11 cellular contexts compared by ENCODE assay signal in the genomic region with DNA sequence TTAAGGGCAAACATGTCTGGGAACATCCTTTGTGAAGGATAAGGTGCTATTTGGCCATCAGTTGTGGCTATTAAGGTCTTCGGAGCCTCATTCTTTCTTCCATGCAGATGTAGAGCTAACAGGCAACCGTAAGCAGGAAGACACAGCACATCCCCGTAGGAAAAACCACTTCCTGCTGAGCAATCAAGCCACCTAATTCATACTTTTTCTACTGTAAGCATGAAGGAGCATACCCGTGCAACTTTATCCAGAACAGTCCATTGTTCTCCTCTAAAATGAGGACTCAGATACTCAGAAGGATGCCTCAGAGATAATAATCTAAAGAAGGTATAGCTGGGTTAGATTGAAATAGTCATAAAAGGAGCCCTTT.
DNase-seq lines count a peak whose midpoint lies in the region; ATAC-seq and TF ChIP-seq lines count a peak whose summit lies in the region.
"Had no signal": no experiment of that assay in that cellular context is flagged by ENCODE, and none has a peak within 500 bp of the region (broad histone marks: within the 10 kb centered on the region; RNA-seq: fewer than 3 reads in every experiment).

No MANE protein-coding gene starts in this region.

- TF ChIP-seq CTCF in AG04450 (IDR thresholded peaks at IDR 0.05; ENCODE audit: low read depth, low read length) (no peak), endothelial cell (IDR thresholded peaks at IDR 0.05; ENCODE audit: unreplicated experiment) (no peak), nephron progenitor cell (IDR thresholded peaks at IDR 0.05) (no peak)

- POLR2A ChIA-PET in AG04450 (lab: Yijun Ruan, JAX): interaction anchor here (0.5 to 1.1 kb wide), 3 partner anchors 10 to 99 kb away, joined by 3 to 5 read pairs (median 3); no protein-coding TSS in a partner anchor

- H3K27me3 ChIP-seq in AG04450 (ENCODE audit: control insufficient read depth, insufficient read depth, low read length): no peaks in the 10 kb centered on the region
- no peaks in the 10 kb centered on the region for H3K27me3 ChIP-seq in Karpas-422 (ENCODE audit: low read length)

- no peaks in the 10 kb centered on the region for H3K4me1 ChIP-seq in Karpas-422 (ENCODE audit: low read length)

- no peak for DNase-seq in AG04450 (ENCODE audit: low read depth, low spot score)
- DNase-seq in NCI-H226: peak; percentile 61
- no peak for DNase-seq in endothelial cell (ENCODE audit: low spot score)
- DNase-seq in nephron progenitor cell: no peak
- DNase-seq in Karpas-422: no peak
- no peak for DNase-seq in NCI-H1048 (lab: John Stamatoyannopoulos, UW)
- no peak for DNase-seq in NAMALWA (ENCODE audit: low spot score)
- DNase-seq: activated CD4-positive, alpha-beta T cell treated with anti-CD3 and anti-CD28 coated beads, Interleukin-2, amount 10 ng/mL, durations not matched to agents 7 days and 5 days had no signal

- H3K4me1 Mint-ChIP-seq in endothelial cell (ENCODE audit: unreplicated experiment) (peaks cover 30% of the 10 kb centered on the region), nephron progenitor cell (peaks cover 10% of the 10 kb centered on the region)
- H3K4me1 Mint-ChIP-seq: activated CD4-positive, alpha-beta T cell treated with anti-CD3 and anti-CD28 coated beads, Interleukin-2, amount 10 ng/mL, durations not matched to agents 7 days and 5 days had no signal

- H3K9me2 ChIP-seq in Karpas-422 (replicated peaks; ENCODE audit: insufficient read depth, low read length): no peaks in the 10 kb centered on the region

- H3K4me3 ChIP-seq in AG04450 (ENCODE audit: low read depth, low read length) (no peak overlapping the region), Karpas-422 (ENCODE audit: low read length) (no peak overlapping the region)

- no peaks in the 10 kb centered on the region for H3K9me3 ChIP-seq in AG04450 (ENCODE audit: control insufficient read depth, insufficient read depth, low read length)
- no peaks in the 10 kb centered on the region for H3K9me3 ChIP-seq in Karpas-422 (ENCODE audit: low read length)

- H3K9ac ChIP-seq in Karpas-422 (ENCODE audit: low read length): no peak overlapping the region

- peak overlapping the region; percentile 80 for H3K27ac Mint-ChIP-seq in endothelial cell (ENCODE audit: unreplicated experiment)
- peak overlapping the region; percentile 96 for H3K27ac Mint-ChIP-seq in nephron progenitor cell
- H3K27ac Mint-ChIP-seq: activated CD4-positive, alpha-beta T cell treated with anti-CD3 and anti-CD28 coated beads, Interleukin-2, amount 10 ng/mL, durations not matched to agents 7 days and 5 days had no signal

- H3K27ac ChIP-seq in AG04450 (ENCODE audit: low read depth, low read length) (peak overlapping the region; percentile 84), Karpas-422 (ENCODE audit: low read length) (no peak overlapping the region)
- H3K27ac ChIP-seq: C4-2B had no signal

- no peaks in the 10 kb centered on the region for H3K27me3 Mint-ChIP-seq in endothelial cell (ENCODE audit: unreplicated experiment)
- no peaks in the 10 kb centered on the region for H3K27me3 Mint-ChIP-seq in nephron progenitor cell (ENCODE audit: low read depth, poor library complexity)

- H4K20me1 ChIP-seq in Karpas-422 (ENCODE audit: insufficient read depth, low read depth, low read length): no peaks in the 10 kb centered on the region

- no peak overlapping the region for H2AFZ ChIP-seq in Karpas-422 (ENCODE audit: low read length)

- ATAC-seq in GM21360 (IDR thresholded peaks at IDR 0.05; ENCODE audit: unreplicated experiment): no peak

- no peaks in the 10 kb centered on the region for H3K36me3 ChIP-seq in Karpas-422 (ENCODE audit: insufficient read depth, low read length)

- H3K4me3 Mint-ChIP-seq in endothelial cell (ENCODE audit: unreplicated experiment) (peak overlapping the region; percentile 21), nephron progenitor cell (no peak overlapping the region)
- H3K4me3 Mint-ChIP-seq: activated CD4-positive, alpha-beta T cell treated with anti-CD3 and anti-CD28 coated beads, Interleukin-2, amount 10 ng/mL, durations not matched to agents 7 days and 5 days had no signal

- H3K9me3 Mint-ChIP-seq in endothelial cell (ENCODE audit: unreplicated experiment) (no peaks in the 10 kb centered on the region), nephron progenitor cell (no peaks in the 10 kb centered on the region)
- H3K9me3 Mint-ChIP-seq: natural killer cell treated with Interleukin-12 subunit alpha and Interleukin-12 subunit beta and Interleukin-15 and Interleukin-18, amount 100 ng/mL, for 72 hours had no signal

- no peaks in the 10 kb centered on the region for H3K79me2 ChIP-seq in Karpas-422 (ENCODE audit: low read length)

- peaks cover 14% of the 10 kb centered on the region for H3K36me3 Mint-ChIP-seq in endothelial cell (ENCODE audit: low read depth, unreplicated experiment)
- peaks cover 10% of the 10 kb centered on the region for H3K36me3 Mint-ChIP-seq in nephron progenitor cell (ENCODE audit: low read depth)
- H3K36me3 Mint-ChIP-seq: natural killer cell treated with Interleukin-12 subunit alpha and Interleukin-12 subunit beta and Interleukin-15 and Interleukin-18, amount 100 ng/mL, for 72 hours had no signal

- no peak overlapping the region for H3K4me2 ChIP-seq in Karpas-422 (ENCODE audit: low read depth, low read length, poor library complexity, severe bottlenecking)

- CTCF ChIA-PET in AG04450 (lab: Charles Lee): no interaction called here
